10 cellular contexts compared by ENCODE assay signal in genomic region chr3:150759319-150759718, GRCh38. TPM values are rescaled to one million over a fixed set of nuclear protein-coding genes. Genes with fewer than 3 reads are reported as not detected.
DNase-seq lines count a peak whose midpoint lies in the region; ATAC-seq and TF ChIP-seq lines count a peak whose summit lies in the region.
"Had no signal": no experiment of that assay in that cellular context is flagged by ENCODE, and none has a peak within 500 bp of the region (broad histone marks: within the 10 kb centered on the region; RNA-seq: fewer than 3 reads in every experiment).

No MANE protein-coding gene starts in this region.

- peaks cover 3% of the 10 kb centered on the region for H3K36me3 ChIP-seq in CD4-positive, CD25-positive, alpha-beta regulatory T cell (ENCODE audit: control insufficient read depth, insufficient read depth, low read length)
- peaks cover 8% of the 10 kb centered on the region for H3K36me3 ChIP-seq in adipocyte (ENCODE audit: control insufficient read depth, insufficient read depth, low read length, severe bottlenecking)

- H3K27ac ChIP-seq in CD4-positive, CD25-positive, alpha-beta regulatory T cell (ENCODE audit: insufficient read depth, low read length, poor library complexity, severe bottlenecking) = peak overlapping the region; percentile 99

- H3K9me3 ChIP-seq in CD4-positive, CD25-positive, alpha-beta regulatory T cell (ENCODE audit: control insufficient read depth in 2 of 2, low read length in 2 of 2) = no peaks in the 10 kb centered on the region
- no peaks in the 10 kb centered on the region for H3K9me3 ChIP-seq in adipocyte (ENCODE audit: control insufficient read depth, low read length)

- H3K4me1 Mint-ChIP-seq in CD4-positive, CD25-positive, alpha-beta regulatory T cell = peaks cover 24 to 72% (median 51%) of the 10 kb centered on the region in 4 donors
- peaks cover 20 to 73% (median 62%) of the 10 kb centered on the region in 4 donors for H3K4me1 Mint-ChIP-seq in naive thymus-derived CD8-positive, alpha-beta T cell
- peaks cover 26% of the 10 kb centered on the region for H3K4me1 Mint-ChIP-seq in mesothelial cell of epicardium

- H3K4me1 ChIP-seq in CD4-positive, CD25-positive, alpha-beta regulatory T cell (ENCODE audit: control insufficient read depth, insufficient read depth, low read length, poor library complexity, severe bottlenecking) = peaks cover 66% of the 10 kb centered on the region
- H3K4me1 ChIP-seq in adipocyte (ENCODE audit: control insufficient read depth, insufficient read depth, low read length) = peaks cover 36% of the 10 kb centered on the region

- no peak for TF ChIP-seq CTCF in mesothelial cell of epicardium (IDR thresholded peaks at IDR 0.05; ENCODE audit: unreplicated experiment)

- peak overlapping the region; percentile 90 for H3K4me3 ChIP-seq in CD4-positive, CD25-positive, alpha-beta regulatory T cell (ENCODE audit: low read depth, low read length)
- peak overlapping the region; percentile 95 for H3K4me3 ChIP-seq in adipocyte (ENCODE audit: low read length)

- peak overlapping the region; percentile 88 to 97 (median 95) for H3K4me3 Mint-ChIP-seq in CD4-positive, CD25-positive, alpha-beta regulatory T cell
- H3K4me3 Mint-ChIP-seq in naive thymus-derived CD8-positive, alpha-beta T cell = peak overlapping the region in 6 of 10 donors; percentile 92 to 97 (median 95)
- no peak overlapping the region for H3K4me3 Mint-ChIP-seq in mesothelial cell of epicardium

- no peaks in the 10 kb centered on the region for H3K27me3 Mint-ChIP-seq in CD4-positive, CD25-positive, alpha-beta regulatory T cell
- no peaks in the 10 kb centered on the region for H3K27me3 Mint-ChIP-seq in naive thymus-derived CD8-positive, alpha-beta T cell
- H3K27me3 Mint-ChIP-seq in mesothelial cell of epicardium (ENCODE audit: low read depth) = no peaks in the 10 kb centered on the region

- H3K9ac ChIP-seq in adipocyte (ENCODE audit: low read length) = no peak overlapping the region

- H3K9me3 Mint-ChIP-seq in CD4-positive, CD25-positive, alpha-beta regulatory T cell = peaks cover 0 to 1% (median 0%) of the 10 kb centered on the region in 7 donors
- no peaks in the 10 kb centered on the region for H3K9me3 Mint-ChIP-seq in naive thymus-derived CD8-positive, alpha-beta T cell
- no peaks in the 10 kb centered on the region for H3K9me3 Mint-ChIP-seq in mesothelial cell of epicardium

- peaks cover 15% of the 10 kb centered on the region for H3K36me3 Mint-ChIP-seq in CD4-positive, CD25-positive, alpha-beta regulatory T cell
- peaks cover 0 to 8% (median 8%) of the 10 kb centered on the region in 3 donors for H3K36me3 Mint-ChIP-seq in naive thymus-derived CD8-positive, alpha-beta T cell
- peaks cover 5% of the 10 kb centered on the region for H3K36me3 Mint-ChIP-seq in mesothelial cell of epicardium

- POLR2A ChIA-PET in naive thymus-derived CD8-positive, alpha-beta T cell (lab: Charles Lee) = interaction anchor here (0.8 kb wide), 1 partner anchor 213 kb away, joined by 4 read pairs; the partner anchor contains the start of genes EIF2A and SERP1

- ATAC-seq in CD4-positive, CD25-positive, alpha-beta regulatory T cell (ENCODE audit: low read depth in 2 of 2) = no peak
- ATAC-seq in naive thymus-derived CD8-positive, alpha-beta T cell = no peak
- ATAC-seq in GM18870 (IDR thresholded peaks at IDR 0.05; ENCODE audit: unreplicated experiment) (no peak), GM21423 (IDR thresholded peaks at IDR 0.05; ENCODE audit: unreplicated experiment) (no peak)

- H3K27me3 ChIP-seq in CD4-positive, CD25-positive, alpha-beta regulatory T cell (ENCODE audit: control insufficient read depth, insufficient read depth, low read length) = no peaks in the 10 kb centered on the region
- H3K27me3 ChIP-seq in adipocyte (replicated peaks; ENCODE audit: control insufficient read depth, insufficient read depth, low read length) = no peaks in the 10 kb centered on the region

- DNase-seq in CD4-positive, CD25-positive, alpha-beta regulatory T cell = no peak
- peak; percentile 7 for DNase-seq in HT-29 (ENCODE audit: low spot score)
- DNase-seq in adipocyte (ENCODE audit: low read depth) = no peak
- no peak for DNase-seq in naive thymus-derived CD8-positive, alpha-beta T cell
- no peak for DNase-seq in NCI-H526 (lab: John Stamatoyannopoulos, UW)
- no peak for DNase-seq in mesothelial cell of epicardium (ENCODE audit: low spot score in 2 of 2, unreplicated experiment in 2 of 2)
- DNase-seq: NK-92 treated with Interleukin-12 subunit alpha and Interleukin-12 subunit beta, amount 100 ng/mL, for 24 hours had no signal

- H3K27ac Mint-ChIP-seq in CD4-positive, CD25-positive, alpha-beta regulatory T cell = peak overlapping the region; percentile 70 to 95 (median 87)
- peak overlapping the region in 7 of 10 donors; percentile 2 to 97 (median 96) for H3K27ac Mint-ChIP-seq in naive thymus-derived CD8-positive, alpha-beta T cell
- no peak overlapping the region for H3K27ac Mint-ChIP-seq in mesothelial cell of epicardium

RNA-seq across cellular contexts. Expression of gene SIAH2, which starts 3.6 kb away (rescaled TPM):
- total RNA-seq in CD4-positive, CD25-positive, alpha-beta regulatory T cell = 61.4 TPM
- polyA plus RNA-seq in CD4-positive, CD25-positive, alpha-beta regulatory T cell = 10 to 100 TPM; 23.5 to 46.3 (median 27.5) TPM
- 117 and 133 TPM in 2 replicates for total RNA-seq in HT-29 (2014; rRNA removed; shearing (Covaris generic))
- 10 to 100 TPM; 16.9 to 18.4 TPM for total RNA-seq in naive thymus-derived CD8-positive, alpha-beta T cell
- polyA plus RNA-seq in naive thymus-derived CD8-positive, alpha-beta T cell = 10 to 100 TPM; 10.9 to 20.5 (median 20.3) TPM
- 9.5 to 12.6 TPM (median 10.5 TPM) in 3 replicates for total RNA-seq in mesothelial cell of epicardium

RNA-seq across cellular contexts. Expression of gene ERICH6, which starts 55.6 kb away (rescaled TPM):
- not detected for total RNA-seq in CD4-positive, CD25-positive, alpha-beta regulatory T cell
- under 1 TPM in 2 of 4 donors, not detected in 2; 0.17 to 0.77 TPM for polyA plus RNA-seq in CD4-positive, CD25-positive, alpha-beta regulatory T cell
- total RNA-seq in HT-29 (2014; rRNA removed; shearing (Covaris generic)) = not detected in 2 replicates
- total RNA-seq in naive thymus-derived CD8-positive, alpha-beta T cell = not detected
- under 1 TPM; 0.14 to 0.60 (median 0.27) TPM for polyA plus RNA-seq in naive thymus-derived CD8-positive, alpha-beta T cell
- 0.24 to 0.68 TPM (median 0.65 TPM) in 3 replicates for total RNA-seq in mesothelial cell of epicardium
- total RNA-seq: epithelial cell of proximal tubule had no signal
